In the genomic region with DNA sequence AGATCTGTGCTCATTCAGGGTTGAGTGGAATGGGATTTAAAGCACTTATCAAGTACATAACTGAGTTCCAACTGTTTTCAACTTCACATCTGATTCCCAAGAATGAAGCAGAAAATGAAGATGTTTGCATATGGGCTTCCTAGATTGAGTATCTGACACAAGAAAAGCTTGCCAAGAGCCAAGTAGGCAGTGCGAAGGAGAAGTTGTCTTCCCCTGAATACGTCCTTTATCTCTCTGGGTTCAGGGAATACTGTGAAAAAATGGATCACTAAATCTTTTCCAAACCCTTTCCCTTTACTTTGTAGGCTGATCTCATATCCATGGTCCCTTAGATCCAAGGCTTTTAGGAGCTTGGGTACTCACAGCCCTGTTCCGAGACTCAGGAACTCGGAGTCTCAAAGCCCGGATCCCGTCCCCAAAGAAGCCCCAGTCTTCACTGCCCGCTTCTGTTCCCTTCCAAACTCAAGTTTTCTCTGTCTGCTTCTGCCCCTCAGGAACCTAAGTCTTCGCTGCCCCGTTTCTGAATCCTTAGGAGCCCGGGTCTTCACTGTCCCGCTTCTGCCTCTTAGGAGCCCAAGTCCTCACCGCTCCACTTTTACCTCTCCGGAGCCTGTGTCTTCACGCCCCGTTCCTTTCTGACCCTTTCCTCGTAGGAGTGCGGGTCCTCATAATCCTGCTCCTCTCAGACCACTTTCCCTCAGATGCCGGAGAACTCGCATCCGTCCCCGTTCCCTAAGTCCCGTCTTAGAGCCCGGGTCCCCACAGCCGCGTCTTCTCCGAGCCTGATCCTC, we compare ENCODE assay signal across 8 cellular contexts. TPM values are rescaled to one million over a fixed set of nuclear protein-coding genes. Genes with fewer than 3 reads are reported as not detected.
A peak's percentile ranks its signal among the peaks of the same experiment; 100 is the strongest.
DNase-seq lines count a peak whose midpoint lies in the region; ATAC-seq, FAIRE-seq and TF ChIP-seq lines count a peak whose summit lies in the region.

No MANE protein-coding gene starts in this region.

- peaks cover 2% of the 10 kb centered on the region for H3K36me3 Mint-ChIP-seq in activated naive CD8-positive, alpha-beta T cell

- ATAC-seq in GM18909 (IDR thresholded peaks at IDR 0.05; ENCODE audit: poor library complexity, unreplicated experiment): peak; percentile 20
- peak; percentile 13 for ATAC-seq in HG03521 (IDR thresholded peaks at IDR 0.05; ENCODE audit: unreplicated experiment)

- H3K27me3 ChIP-seq in hepatocyte (no peaks in the 10 kb centered on the region), skeletal muscle satellite cell (ENCODE audit: control insufficient read depth, insufficient read depth, low read length) (no peaks in the 10 kb centered on the region)

- peak overlapping the region; percentile 100 for H3K27ac ChIP-seq in 22Rv1
- peak overlapping the region; percentile 80 for H3K27ac ChIP-seq in hepatocyte

- H3K4me1 Mint-ChIP-seq in activated naive CD8-positive, alpha-beta T cell (ENCODE audit: low read depth): peaks cover 52% of the 10 kb centered on the region

- H3K36me3 ChIP-seq in hepatocyte (replicated peaks; ENCODE audit: insufficient read depth, low read depth) (no peaks in the 10 kb centered on the region), skeletal muscle satellite cell (ENCODE audit: insufficient read depth, low read length) (no peaks in the 10 kb centered on the region)

- 1% methylated on average over 26 of the region's 26 CpGs for WGBS in hepatocyte (ENCODE audit: low lambda C conversion rate, missing lambda C conversion rate)

- H3K9me3 Mint-ChIP-seq in activated naive CD8-positive, alpha-beta T cell (ENCODE audit: low read depth): no peaks in the 10 kb centered on the region

- H3K4me2 ChIP-seq in hepatocyte (peak overlapping the region; percentile 89), skeletal muscle satellite cell (ENCODE audit: low read length) (peak overlapping the region; percentile 87)

- H2AFZ ChIP-seq in hepatocyte: peak overlapping the region; percentile 58

- H3K4me3 Mint-ChIP-seq in activated naive CD8-positive, alpha-beta T cell: peak overlapping the region; percentile 100

- no peaks in the 10 kb centered on the region for H3K9me2 ChIP-seq in hepatocyte (replicated peaks; ENCODE audit: insufficient read depth)

- H3K9me3 ChIP-seq in hepatocyte (ENCODE audit: low read depth) (no peaks in the 10 kb centered on the region), skeletal muscle satellite cell (replicated peaks; ENCODE audit: low read length) (no peaks in the 10 kb centered on the region)

- H3K27me3 Mint-ChIP-seq in activated naive CD8-positive, alpha-beta T cell: no peaks in the 10 kb centered on the region

- H3K4me3 ChIP-seq in hepatocyte: peak overlapping the region; percentile 55
- H3K4me3 ChIP-seq in skeletal muscle satellite cell (ENCODE audit: low read length): peak overlapping the region; percentile 87

- peak overlapping the region; percentile 92 for H3K9ac ChIP-seq in skeletal muscle satellite cell (ENCODE audit: low read depth, low read length)

- H3K27ac Mint-ChIP-seq in activated naive CD8-positive, alpha-beta T cell: peak overlapping the region; percentile 100

- TF ChIP-seq CTCF in 22Rv1 (IDR thresholded peaks at IDR 0.05) (no peak), hepatocyte (IDR thresholded peaks at IDR 0.05; ENCODE audit: poor library complexity) (no peak)

- FAIRE-seq in RCC 7860 (lab: Jason Lieb, UNC): no peak

- DNase-seq in hepatocyte (ENCODE audit: low spot score): no peak
- no peak for DNase-seq in activated CD4-positive, alpha-beta T cell treated with anti-CD3 and anti-CD28 coated beads, Interleukin-2, amount 50 U/mL, for 4 hours
- no peak for DNase-seq in RCC 7860 (ENCODE audit: low spot score)

- H3K79me2 ChIP-seq in hepatocyte: peaks cover 34% of the 10 kb centered on the region

- H3K4me1 ChIP-seq in hepatocyte (ENCODE audit: insufficient read depth): peaks cover 9% of the 10 kb centered on the region
- peaks cover 15% of the 10 kb centered on the region for H3K4me1 ChIP-seq in skeletal muscle satellite cell (ENCODE audit: control insufficient read depth, insufficient read depth, low read length)

- no peaks in the 10 kb centered on the region for H4K20me1 ChIP-seq in hepatocyte (ENCODE audit: insufficient read depth, poor library complexity, severe bottlenecking)

RNA-seq across cellular contexts. Expression of a gene that starts 0.6 kb away (rescaled TPM):
- total RNA-seq in hepatocyte: 22.9 and 26.5 TPM in 2 replicates
- 35.0 and 35.2 TPM in 2 replicates for polyA plus RNA-seq in hepatocyte
- total RNA-seq in skeletal muscle satellite cell (2012; rRNA removed): 40.6 and 41.7 TPM in 2 replicates

RNA-seq across cellular contexts. Expression of a gene that starts 6.1 kb away (rescaled TPM):
- not detected in 2 replicates for total RNA-seq in hepatocyte
- polyA plus RNA-seq in hepatocyte: not detected in 2 replicates
- total RNA-seq in skeletal muscle satellite cell (2012; rRNA removed): not detected in 2 replicates

RNA-seq across cellular contexts. Expression of a gene that starts 26.3 kb away (rescaled TPM):
- total RNA-seq in hepatocyte: 9.2 and 10.6 TPM in 2 replicates
- 7.0 and 7.6 TPM in 2 replicates for polyA plus RNA-seq in hepatocyte
- 6.8 and 7.2 TPM in 2 replicates for total RNA-seq in skeletal muscle satellite cell (2012; rRNA removed)

RNA-seq across cellular contexts. Expression of a gene that starts 50.2 kb away (rescaled TPM):
- total RNA-seq in hepatocyte: 19.4 and 23.6 TPM in 2 replicates
- 8.6 and 10.3 TPM in 2 replicates for polyA plus RNA-seq in hepatocyte
- 0.66 and 1.5 TPM in 2 replicates for total RNA-seq in skeletal muscle satellite cell (2012; rRNA removed)
